In the genomic region with DNA sequence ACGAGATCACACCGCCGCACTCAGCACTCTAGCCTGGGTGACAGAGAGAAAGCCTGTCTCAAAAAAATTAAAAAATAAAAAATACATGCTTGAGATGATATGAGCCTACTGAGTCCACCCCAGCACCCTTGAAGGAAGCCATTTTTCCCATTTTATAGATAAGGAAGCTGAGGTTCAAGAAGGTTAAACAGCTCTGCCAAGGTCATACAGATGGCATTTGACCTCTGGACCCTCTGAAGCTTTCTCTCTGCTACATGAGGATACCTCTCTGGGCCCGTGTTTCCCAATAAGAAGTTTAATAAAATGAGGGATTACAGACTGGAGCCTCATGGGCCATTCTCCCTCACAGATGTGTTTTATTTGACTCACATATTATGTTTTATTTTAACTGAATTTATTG, we compare ENCODE assay signal across 12 cellular contexts.
"Had no signal": no experiment of that assay in that cellular context is flagged by ENCODE, and none has a peak within 500 bp of the region (broad histone marks: within the 10 kb centered on the region; RNA-seq: fewer than 3 reads in every experiment).

No MANE protein-coding gene starts in this region.

- DNase-seq: activated CD4-positive, alpha-beta T cell treated with anti-CD3 and anti-CD28 coated beads, Interleukin-2, amount 10 ng/mL, durations not matched to agents 24 days and 14 days; activated effector memory CD4-positive, alpha-beta T cell treated with Interleukin-2 at 50 U/mL for 16 hours; activated T-cell treated with anti-CD3 and anti-CD28 coated beads, Interleukin-2, amount 50 U/mL, for 1 hour; ovary; SK-N-SH; T-helper 1 cell had no signal

- ATAC-seq: stimulated activated effector memory CD8-positive, alpha-beta T cell treated with anti-CD3 and anti-CD28 coated beads, Interleukin-12 subunit alpha, Interleukin-12 subunit beta, amount 100 ng/mL, for 72 hours had no signal

- H3K27ac Mint-ChIP-seq: activated CD4-positive, alpha-beta T cell treated with anti-CD3 and anti-CD28 coated beads, Interleukin-2, amount 10 ng/mL, durations not matched to agents 24 days and 14 days; neural progenitor cell; WTC11 had no signal

- H3K36me3 ChIP-seq: neural progenitor cell, ovary had no signal

- H3K4me3 ChIP-seq: neural progenitor cell, ovary, smooth muscle cell had no signal

- H3K9me3 ChIP-seq: ovary, SK-N-SH had no signal

- H3K4me2 ChIP-seq: neural progenitor cell, SK-N-SH, smooth muscle cell had no signal

- H3K27ac ChIP-seq: neural progenitor cell had no signal

- H3K9me2 ChIP-seq: SK-N-SH had no signal

- H2AFZ ChIP-seq: neural progenitor cell had no signal

- H3K27me3 Mint-ChIP-seq: activated CD4-positive, alpha-beta T cell treated with anti-CD3 and anti-CD28 coated beads, Interleukin-2, amount 10 ng/mL, durations not matched to agents 24 days and 14 days; activated naive CD4-positive, alpha-beta T cell treated with anti-CD3 and anti-CD28 coated beads, Interleukin-2, amount 50 U/mL, for 24 hours had no signal

- H3K9me3 Mint-ChIP-seq: activated CD4-positive, alpha-beta T cell treated with anti-CD3 and anti-CD28 coated beads, Interleukin-2, amount 10 ng/mL, durations not matched to agents 24 days and 14 days; activated naive CD4-positive, alpha-beta T cell treated with anti-CD3 and anti-CD28 coated beads, Interleukin-2, amount 50 U/mL, for 24 hours; brain; neural progenitor cell; stimulated activated effector memory CD8-positive, alpha-beta T cell treated with anti-CD3 and anti-CD28 coated beads, Interleukin-12 subunit alpha, Interleukin-12 subunit beta, amount 100 ng/mL, for 72 hours; WTC11 had no signal

- H3K9ac ChIP-seq: neural progenitor cell, SK-N-SH had no signal

- H3K27me3 ChIP-seq: ovary had no signal

- H3K4me3 Mint-ChIP-seq: activated CD4-positive, alpha-beta T cell treated with anti-CD3 and anti-CD28 coated beads, Interleukin-2, amount 10 ng/mL, durations not matched to agents 24 days and 14 days; activated naive CD4-positive, alpha-beta T cell treated with anti-CD3 and anti-CD28 coated beads, Interleukin-2, amount 50 U/mL, for 24 hours; brain; neural progenitor cell; stimulated activated effector memory CD8-positive, alpha-beta T cell treated with anti-CD3 and anti-CD28 coated beads, Interleukin-12 subunit alpha, Interleukin-12 subunit beta, amount 100 ng/mL, for 72 hours; WTC11 had no signal
